8 cellular contexts compared by ENCODE assay signal in genomic region chr6:90411292-90411781, GRCh38.
DNase-seq lines count a peak whose midpoint lies in the region; ATAC-seq, FAIRE-seq and TF ChIP-seq lines count a peak whose summit lies in the region.

No MANE protein-coding gene starts in this region.

- no peak overlapping the region for H3K4me3 ChIP-seq in gastrocnemius medialis
- no peak overlapping the region for H3K4me3 ChIP-seq in Caco-2 (ENCODE audit: low read depth, low read length)

- no peak for TF ChIP-seq POLR2A in gastrocnemius medialis (IDR thresholded peaks at IDR 0.05)

- no peak for DNase-seq in GM19239 (ENCODE audit: insufficient read length, low spot score)
- DNase-seq in T-helper 2 cell treated with Interferon-gamma antibody and Interleukin-4, amounts not matched to agents 5 μg/mL and 100 μg/mL, for 36 hours (ENCODE audit: low spot score), result peak; percentile 79
- DNase-seq in gastrocnemius medialis, result no peak
- no peak for DNase-seq in DMS79 (lab: John Stamatoyannopoulos, UW)
- DNase-seq in Caco-2, result no peak
- no peak for DNase-seq in nephron progenitor cell

- intact Hi-C loops in gastrocnemius medialis (cut with DNase I; ENCODE audit: low total_unique reads), result no loop called here
- intact Hi-C loops in Caco-2 (cut with micrococcal nuclease; ENCODE audit: unreplicated experiment), result no loop called here

- H3K4me1 Mint-ChIP-seq in T-helper 2 cell treated with Interferon-gamma antibody and Interleukin-4, amounts not matched to agents 5 μg/mL and 100 μg/mL, for 36 hours (ENCODE audit: low read depth), result peaks cover 69% of the 10 kb centered on the region
- H3K4me1 Mint-ChIP-seq in Caco-2 (ENCODE audit: low read depth, unreplicated experiment) (peaks cover 8% of the 10 kb centered on the region), nephron progenitor cell (peaks cover 15% of the 10 kb centered on the region)

- H3K27me3 ChIP-seq in gastrocnemius medialis (peaks cover 0 to 2% (median 0%) of the 10 kb centered on the region in 3 donors), Caco-2 (replicated peaks; ENCODE audit: control insufficient read depth, insufficient read depth, low read length) (no peaks in the 10 kb centered on the region)

- in situ Hi-C loops in gastrocnemius medialis (cut with MboI; ENCODE audit: low sequenced_read_pairs in 4 of 4), result no loop called here

- FAIRE-seq in GM19239 (lab: Jason Lieb, UNC), result peak; percentile 49

- H3K9me3 Mint-ChIP-seq in T-helper 2 cell treated with Interferon-gamma antibody and Interleukin-4, amounts not matched to agents 5 μg/mL and 100 μg/mL, for 36 hours, result no peaks in the 10 kb centered on the region
- H3K9me3 Mint-ChIP-seq in Caco-2 (ENCODE audit: unreplicated experiment) (no peaks in the 10 kb centered on the region), nephron progenitor cell (peaks cover 9% of the 10 kb centered on the region)

- H3K36me3 Mint-ChIP-seq in T-helper 2 cell treated with Interferon-gamma antibody and Interleukin-4, amounts not matched to agents 5 μg/mL and 100 μg/mL, for 36 hours (ENCODE audit: low read depth), result peaks cover 2% of the 10 kb centered on the region
- H3K36me3 Mint-ChIP-seq in Caco-2 (ENCODE audit: insufficient read depth, unreplicated experiment) (no peaks in the 10 kb centered on the region), nephron progenitor cell (ENCODE audit: low read depth) (no peaks in the 10 kb centered on the region)

- peak; percentile 89 for ATAC-seq in HG03025 (IDR thresholded peaks at IDR 0.05; ENCODE audit: low FRiP score, unreplicated experiment)
- ATAC-seq in esophagus mucosa, result peak; percentile 97
- no peak for ATAC-seq in gastrocnemius medialis

- POLR2A ChIA-PET in Caco-2 (lab: Charles Lee), result no interaction called here

- peaks cover 2% of the 10 kb centered on the region for H3K27me3 Mint-ChIP-seq in T-helper 2 cell treated with Interferon-gamma antibody and Interleukin-4, amounts not matched to agents 5 μg/mL and 100 μg/mL, for 36 hours (ENCODE audit: low read depth)
- H3K27me3 Mint-ChIP-seq in Caco-2 (ENCODE audit: insufficient read depth, unreplicated experiment) (peaks cover 3% of the 10 kb centered on the region), nephron progenitor cell (ENCODE audit: low read depth, poor library complexity) (peaks cover 3% of the 10 kb centered on the region)

- peak overlapping the region; percentile 18 for H3K4me3 Mint-ChIP-seq in T-helper 2 cell treated with Interferon-gamma antibody and Interleukin-4, amounts not matched to agents 5 μg/mL and 100 μg/mL, for 36 hours
- no peak overlapping the region for H3K4me3 Mint-ChIP-seq in Caco-2 (ENCODE audit: unreplicated experiment)
- H3K4me3 Mint-ChIP-seq in nephron progenitor cell, result no peak overlapping the region

- H3K27ac Mint-ChIP-seq in T-helper 2 cell treated with Interferon-gamma antibody and Interleukin-4, amounts not matched to agents 5 μg/mL and 100 μg/mL, for 36 hours, result peak overlapping the region; percentile 98
- H3K27ac Mint-ChIP-seq in Caco-2 (ENCODE audit: unreplicated experiment) (no peak overlapping the region), nephron progenitor cell (no peak overlapping the region)

- peaks cover 0 to 6% of the 10 kb centered on the region in 2 donors for H3K4me1 ChIP-seq in gastrocnemius medialis
- H3K4me1 ChIP-seq in Caco-2, result no peaks in the 10 kb centered on the region

- H3K36me3 ChIP-seq in gastrocnemius medialis, result no peaks in the 10 kb centered on the region
- no peaks in the 10 kb centered on the region for H3K36me3 ChIP-seq in Caco-2 (ENCODE audit: control insufficient read depth, insufficient read depth, low read length)

- no peak overlapping the region for H3K27ac ChIP-seq in gastrocnemius medialis

- CTCF ChIA-PET in Caco-2 (lab: Charles Lee), result no interaction called here

- H3K9me3 ChIP-seq in gastrocnemius medialis (no peaks in the 10 kb centered on the region), Caco-2 (no peaks in the 10 kb centered on the region)

- no TSS peak for BruUV-seq in Caco-2 (replicated peaks; lab: Mats Ljungman, UMichigan)

- TF ChIP-seq CTCF in gastrocnemius medialis (IDR thresholded peaks at IDR 0.05 in 4 of 5, conservative IDR thresholded peaks at IDR 0.05 in 1 of 5) (no peak), Caco-2 (IDR thresholded peaks at IDR 0.05; ENCODE audit: insufficient read depth in 1 of 2, low read depth in 1 of 2, low read length in 1 of 2, severe bottlenecking in 1 of 2, unreplicated experiment in 1 of 2) (no peak), nephron progenitor cell (IDR thresholded peaks at IDR 0.05) (no peak)

Comparison
In these comparisons a context has a peak if more than half of its experiments do, and no peak if none do; other contexts are left out.
1. ATAC-seq: peak in HG03025 (single experiment) and esophagus mucosa (single experiment); none in gastrocnemius medialis (0 of 2).